In the genomic region with DNA sequence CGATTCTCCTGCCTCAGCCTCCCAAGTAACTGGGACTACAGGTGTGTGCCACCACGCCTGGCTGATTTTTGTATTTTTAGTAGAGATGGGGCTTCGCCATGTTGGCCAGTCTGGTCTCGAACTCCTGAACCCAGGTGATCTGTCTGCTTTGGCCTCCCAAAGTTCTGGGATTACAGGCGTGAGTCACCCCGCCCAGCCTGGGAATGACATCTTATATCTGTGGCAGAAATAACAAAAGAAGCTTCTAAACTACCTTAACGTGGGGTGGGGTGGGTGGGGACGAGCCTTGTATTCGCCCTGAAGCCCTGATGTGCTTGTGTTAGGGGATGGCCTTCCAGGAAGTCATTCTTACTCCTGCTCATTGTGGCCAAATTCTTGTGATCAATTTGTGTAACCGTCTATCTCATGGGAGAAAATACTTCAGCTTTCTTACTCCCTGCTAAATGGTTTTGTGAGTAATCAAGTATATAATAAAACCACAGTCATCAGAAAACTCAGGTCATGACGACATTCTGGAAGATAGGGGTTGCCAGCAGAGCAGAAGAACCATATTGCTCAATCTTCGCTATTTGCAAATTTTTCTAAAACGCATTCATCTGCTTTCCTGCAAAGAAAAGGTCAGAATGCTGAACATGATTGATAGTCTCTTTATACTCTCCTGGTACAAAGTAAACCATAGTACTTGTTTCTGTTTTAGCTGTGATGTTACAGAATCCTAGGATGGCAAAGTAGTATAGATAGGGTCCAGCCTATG, we compare ENCODE assay signal across 18 cellular contexts.
DNase-seq lines count a peak whose midpoint lies in the region; FAIRE-seq and TF ChIP-seq lines count a peak whose summit lies in the region.
"Had no signal": no experiment of that assay in that cellular context is flagged by ENCODE, and none has a peak within 500 bp of the region (broad histone marks: within the 10 kb centered on the region; RNA-seq: fewer than 3 reads in every experiment).

No MANE protein-coding gene starts in this region.

- no peak overlapping the region for H3K27ac ChIP-seq in keratinocyte (ENCODE audit: control insufficient read depth, insufficient read depth, low read length)
- H3K27ac ChIP-seq: BLaER1, PC-9, psoas muscle had no signal

- no peaks in the 10 kb centered on the region for H3K9me3 ChIP-seq in keratinocyte (ENCODE audit: control insufficient read depth, low read depth, low read length)
- H3K9me3 ChIP-seq: BLaER1, psoas muscle had no signal

- dilution Hi-C loops in keratinocyte (cut with MboI; ENCODE audit: extremely low pct_ligation_motif_present, low sequenced_read_pairs): no loop called here

- H3K4me3 ChIP-seq in astrocyte of the spinal cord (ENCODE audit: low read depth, low read length): no peak overlapping the region
- H3K4me3 ChIP-seq in keratinocyte (ENCODE audit: control insufficient read depth in 2 of 3, extremely low read depth in 1 of 3, insufficient read depth in 2 of 3, low read depth in 1 of 3, low read length in 3 of 3): no peak overlapping the region
- H3K4me3 ChIP-seq: BLaER1, PC-9, psoas muscle had no signal

- H3K4me1 ChIP-seq in keratinocyte (ENCODE audit: control insufficient read depth, extremely low read depth, insufficient read depth, low read length): no peaks in the 10 kb centered on the region
- H3K4me1 ChIP-seq: BLaER1, psoas muscle had no signal

- no peaks in the 10 kb centered on the region for H3K79me2 ChIP-seq in keratinocyte (ENCODE audit: control insufficient read depth, insufficient read depth, low read length)

- DNase-seq in AG08395 (ENCODE audit: low spot score) (peak; percentile 78), HT1080 (ENCODE audit: low read depth) (peak; percentile 84), astrocyte of the spinal cord (ENCODE audit: low read depth, low spot score) (peak; percentile 93), keratinocyte (ENCODE audit: low read depth, low spot score) (no peak), T-helper 2 cell (no peak), dermis blood vessel endothelial cell (no peak), foreskin melanocyte (no peak), LoVo (ENCODE audit: low spot score) (no peak)
- DNase-seq: activated CD8-positive, alpha-beta T cell treated with anti-CD3 and anti-CD28 coated beads for 36 hours; activated gamma-delta T cell treated with Interleukin-2 at 50 U/mL for 16 hours; cerebellar nuclear complex; islet precursor cell; NCI-H1092 treated with DMSO at 0.1 percent for 48 hours; NCI-H345; PC-9; psoas muscle; stimulated activated CD4-positive, alpha-beta T cell treated with anti-CD3 and anti-CD28 coated beads, Interleukin-2, amount 100 ng/mL, for 24 hours had no signal

- H4K20me1 ChIP-seq in keratinocyte (ENCODE audit: control insufficient read depth, extremely low read depth, insufficient read depth, low read length): no peaks in the 10 kb centered on the region
- H4K20me1 ChIP-seq: BLaER1 had no signal

- TF ChIP-seq CTCF in astrocyte of the spinal cord (IDR thresholded peaks at IDR 0.05; ENCODE audit: low read depth, low read length): no peak
- no peak for TF ChIP-seq CTCF in keratinocyte (optimal IDR thresholded peaks at IDR 0.05 in 1 of 3, IDR thresholded peaks at IDR 0.05 in 1 of 3, conservative IDR thresholded peaks at IDR 0.05 in 1 of 3; ENCODE audit: extremely low read depth in 1 of 3, insufficient read depth in 2 of 3, low read length in 3 of 3)

- H2AFZ ChIP-seq in keratinocyte (ENCODE audit: control insufficient read depth, low read length): no peak overlapping the region
- H2AFZ ChIP-seq: PC-9 had no signal

- in situ Hi-C loops in astrocyte of the spinal cord (cut with HindIII; ENCODE audit: low sequenced_read_pairs): no loop called here

- peak; percentile 20 for FAIRE-seq in keratinocyte (lab: Jason Lieb, UNC)

- no peaks in the 10 kb centered on the region for H3K36me3 ChIP-seq in keratinocyte (ENCODE audit: control insufficient read depth in 2 of 2, extremely low read depth in 1 of 2, insufficient read depth in 2 of 2, low read length in 2 of 2)
- H3K36me3 ChIP-seq: BLaER1 had no signal

- no peaks in the 10 kb centered on the region for H3K9me1 ChIP-seq in keratinocyte (ENCODE audit: control insufficient read depth, extremely low read depth, insufficient read depth, low read length)

- H3K4me2 ChIP-seq in keratinocyte (ENCODE audit: control insufficient read depth, extremely low read depth, insufficient read depth, low read depth, low read length): no peak overlapping the region
- H3K4me2 ChIP-seq: BLaER1, PC-9 had no signal

- no peaks in the 10 kb centered on the region for H3K27me3 ChIP-seq in keratinocyte (ENCODE audit: control insufficient read depth, extremely low read depth, insufficient read depth, low read length)
- H3K27me3 ChIP-seq: BLaER1 had no signal

- H3K9ac ChIP-seq in keratinocyte (ENCODE audit: control insufficient read depth, extremely low read depth, insufficient read depth, low read length): no peak overlapping the region
- H3K9ac ChIP-seq: BLaER1 had no signal

Comparison
In these comparisons a context has a peak if more than half of its experiments do, and no peak if none do; other contexts are left out.
1. DNase-seq: peak in AG08395 (single experiment), HT1080 (single experiment) and astrocyte of the spinal cord (single experiment); none in keratinocyte (single experiment), T-helper 2 cell (0 of 5), dermis blood vessel endothelial cell (single experiment), foreskin melanocyte (single experiment) and LoVo (single experiment).